In the genomic region with DNA sequence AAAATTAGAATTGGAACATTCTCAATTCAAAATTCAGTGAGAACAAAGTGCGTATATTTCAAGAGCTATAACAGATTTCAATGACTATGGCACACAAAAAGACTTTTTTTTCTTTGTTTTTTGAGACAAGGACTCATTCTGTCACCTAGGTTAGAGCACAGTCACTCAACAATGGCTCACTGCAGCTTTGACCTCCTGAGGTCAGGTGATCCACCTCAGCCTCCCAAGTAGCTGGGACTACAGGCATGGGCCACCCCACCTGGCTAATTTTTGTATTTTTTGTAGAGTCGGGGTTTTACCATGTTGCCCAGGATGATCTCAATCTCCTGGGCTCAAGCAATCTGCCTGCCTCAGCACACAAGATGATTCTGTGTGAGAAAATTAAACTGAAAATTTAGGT, we compare ENCODE assay signal across 1 cellular context.
TF ChIP-seq lines count a peak whose summit lies in the region.

No MANE protein-coding gene starts in this region.

TF ChIP-seq in K562, 482 proteins besides CTCF, POLR2A, EP300 and RAD21:
- TF ChIP-seq POLR3G (IDR thresholded peaks at IDR 0.05; ENCODE audit: extremely low read depth, insufficient read length, insufficient replicate concordance) (no peak), ZNF217 (CRISPR knock-in tag; IDR thresholded peaks at IDR 0.05) (no peak), NCOA1 (IDR thresholded peaks at IDR 0.05; ENCODE audit: low read depth) (no peak), ZNF644 (tag; IDR thresholded peaks at IDR 0.05; ENCODE audit: low read depth) (no peak), RCOR1 (IDR thresholded peaks at IDR 0.05; ENCODE audit: borderline replicate concordance in 1 of 2, low read depth in 2 of 2, low read length in 2 of 2) (no peak), ILF3 (IDR thresholded peaks at IDR 0.05; ENCODE audit: borderline replicate concordance) (no peak), ZBTB12 (CRISPR knock-in tag; IDR thresholded peaks at IDR 0.05) (no peak), TEAD4 (IDR thresholded peaks at IDR 0.05; ENCODE audit: low read length) (no peak), TEAD4 (CRISPR knock-in tag; IDR thresholded peaks at IDR 0.05; ENCODE audit: borderline replicate concordance) (no peak), TAL1 (IDR thresholded peaks at IDR 0.05) (no peak), ZBTB8A (IDR thresholded peaks at IDR 0.05; ENCODE audit: partially characterized antibody) (no peak), BRD9 (IDR thresholded peaks at IDR 0.05; ENCODE audit: low read depth, partially characterized antibody) (no peak), SRSF3 (IDR thresholded peaks at IDR 0.05; ENCODE audit: insufficient read depth, low read length) (no peak), BACH1 (tag; IDR thresholded peaks at IDR 0.05) (no peak), PRMT5 (CRISPR knock-in tag; IDR thresholded peaks at IDR 0.05) (no peak), RBM25 (IDR thresholded peaks at IDR 0.05; ENCODE audit: low read depth, low read length, severe bottlenecking) (no peak), HINFP (tag; conservative IDR thresholded peaks at IDR 0.05; ENCODE audit: low read depth) (no peak)
- TF ChIP-seq, protein P1, sequence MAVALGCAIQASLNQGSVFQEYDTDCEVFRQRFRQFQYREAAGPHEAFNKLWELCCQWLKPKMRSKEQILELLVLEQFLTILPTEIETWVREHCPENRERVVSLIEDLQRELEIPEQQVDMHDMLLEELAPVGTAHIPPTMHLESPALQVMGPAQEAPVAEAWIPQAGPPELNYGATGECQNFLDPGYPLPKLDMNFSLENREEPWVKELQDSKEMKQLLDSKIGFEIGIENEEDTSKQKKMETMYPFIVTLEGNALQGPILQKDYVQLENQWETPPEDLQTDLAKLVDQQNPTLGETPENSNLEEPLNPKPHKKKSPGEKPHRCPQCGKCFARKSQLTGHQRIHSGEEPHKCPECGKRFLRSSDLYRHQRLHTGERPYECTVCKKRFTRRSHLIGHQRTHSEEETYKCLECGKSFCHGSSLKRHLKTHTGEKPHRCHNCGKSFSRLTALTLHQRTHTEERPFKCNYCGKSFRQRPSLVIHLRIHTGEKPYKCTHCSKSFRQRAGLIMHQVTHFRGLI (CRISPR knock-in tag; IDR thresholded peaks at IDR 0.05) = no peak
- TF ChIP-seq, protein P2, sequence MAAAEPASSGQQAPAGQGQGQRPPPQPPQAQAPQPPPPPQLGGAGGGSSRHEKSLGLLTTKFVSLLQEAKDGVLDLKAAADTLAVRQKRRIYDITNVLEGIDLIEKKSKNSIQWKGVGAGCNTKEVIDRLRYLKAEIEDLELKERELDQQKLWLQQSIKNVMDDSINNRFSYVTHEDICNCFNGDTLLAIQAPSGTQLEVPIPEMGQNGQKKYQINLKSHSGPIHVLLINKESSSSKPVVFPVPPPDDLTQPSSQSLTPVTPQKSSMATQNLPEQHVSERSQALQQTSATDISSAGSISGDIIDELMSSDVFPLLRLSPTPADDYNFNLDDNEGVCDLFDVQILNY (CRISPR knock-in tag; IDR thresholded peaks at IDR 0.05) = no peak
TF ChIP-seq in K562: peak in this region for 0.
